Comparison of ENCODE assay signal across 8 cellular contexts in the genomic region with DNA sequence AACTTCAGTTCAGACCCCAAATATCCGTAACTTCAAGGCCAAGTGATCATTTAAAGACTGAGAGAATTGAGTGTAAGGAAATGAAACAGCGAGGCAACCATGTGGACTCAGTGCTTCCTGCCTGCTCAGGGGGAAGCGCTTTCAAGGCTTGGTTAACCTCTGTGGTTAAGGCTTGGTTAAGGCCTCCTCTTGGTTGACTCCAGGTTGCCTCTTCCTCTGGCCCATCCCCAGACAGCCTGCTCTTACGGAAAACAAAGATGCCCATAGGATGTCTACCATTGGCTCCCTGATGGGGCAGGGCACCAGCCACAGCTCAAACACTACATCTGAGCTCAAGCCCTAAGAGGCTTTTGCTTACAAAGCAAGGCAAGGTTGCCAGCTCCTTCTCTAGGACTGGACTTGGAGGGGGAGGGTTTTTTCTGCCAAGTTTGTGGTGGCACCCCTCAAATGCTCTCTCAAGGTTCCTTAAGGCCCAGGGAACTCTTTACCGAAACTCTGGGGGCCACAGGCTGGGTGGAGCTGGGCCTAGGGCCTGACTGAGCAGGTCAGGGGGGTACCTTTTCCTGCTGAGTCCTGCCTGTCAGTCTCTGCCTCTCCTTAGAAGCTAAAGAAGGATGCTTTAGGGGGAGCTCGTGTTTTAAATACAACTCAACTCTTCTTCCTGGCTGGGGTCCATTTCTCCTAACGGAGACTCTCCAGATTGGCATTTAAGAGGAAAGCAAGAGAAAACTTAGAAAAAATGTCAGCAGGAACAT. TPM values are rescaled to one million over a fixed set of nuclear protein-coding genes. Genes with fewer than 3 reads are reported as not detected.
DNase-seq lines count a peak whose midpoint lies in the region; ATAC-seq and TF ChIP-seq lines count a peak whose summit lies in the region.

No MANE protein-coding gene starts in this region.

- no peaks in the 10 kb centered on the region for H3K9me3 ChIP-seq in testis

- H3K9me3 Mint-ChIP-seq in activated CD8-positive, alpha-beta T cell treated with anti-CD3 and anti-CD28 coated beads, Interleukin-2, amount 10 ng/mL, durations not matched to agents 7 days and 5 days (ENCODE audit: insufficient read depth), result no peaks in the 10 kb centered on the region
- H3K9me3 Mint-ChIP-seq in nephron, result no peaks in the 10 kb centered on the region
- no peaks in the 10 kb centered on the region for H3K9me3 Mint-ChIP-seq in osteocyte (ENCODE audit: unreplicated experiment)

- H3K27ac ChIP-seq in testis, result no peak overlapping the region

- H3K4me3 ChIP-seq in testis, result no peak overlapping the region

- H3K36me3 ChIP-seq in testis (ENCODE audit: low read depth, missing control alignments), result no peaks in the 10 kb centered on the region

- peak; percentile 97 for ATAC-seq in GM19395 (IDR thresholded peaks at IDR 0.05; ENCODE audit: unreplicated experiment)
- peak; percentile 91 for ATAC-seq in HG03432 (IDR thresholded peaks at IDR 0.05; ENCODE audit: unreplicated experiment)
- ATAC-seq in activated CD8-positive, alpha-beta T cell treated with anti-CD3 and anti-CD28 coated beads, Interleukin-2, amount 10 ng/mL, durations not matched to agents 7 days and 5 days, result peak; percentile 95

- H3K36me3 Mint-ChIP-seq in activated CD8-positive, alpha-beta T cell treated with anti-CD3 and anti-CD28 coated beads, Interleukin-2, amount 10 ng/mL, durations not matched to agents 7 days and 5 days (ENCODE audit: low read depth), result no peaks in the 10 kb centered on the region
- H3K36me3 Mint-ChIP-seq in nephron (ENCODE audit: low read depth) (peaks cover 45% of the 10 kb centered on the region), osteocyte (ENCODE audit: unreplicated experiment) (no peaks in the 10 kb centered on the region)

- POLR2A ChIA-PET in activated CD8-positive, alpha-beta T cell treated with anti-CD3 and anti-CD28 coated beads, Interleukin-2, amount 10 ng/mL, durations not matched to agents 7 days and 5 days (lab: Charles Lee), result no interaction called here

- H3K4me1 ChIP-seq in testis, result peaks cover 5% of the 10 kb centered on the region

- H3K4me3 Mint-ChIP-seq in activated CD8-positive, alpha-beta T cell treated with anti-CD3 and anti-CD28 coated beads, Interleukin-2, amount 10 ng/mL, durations not matched to agents 7 days and 5 days, result peak overlapping the region; percentile 6
- no peak overlapping the region for H3K4me3 Mint-ChIP-seq in nephron
- H3K4me3 Mint-ChIP-seq in osteocyte (ENCODE audit: unreplicated experiment), result no peak overlapping the region

- H3K27me3 Mint-ChIP-seq in activated CD8-positive, alpha-beta T cell treated with anti-CD3 and anti-CD28 coated beads, Interleukin-2, amount 10 ng/mL, durations not matched to agents 7 days and 5 days (ENCODE audit: low read depth), result peaks cover 58% of the 10 kb centered on the region
- peaks cover 37% of the 10 kb centered on the region for H3K27me3 Mint-ChIP-seq in nephron (ENCODE audit: low read depth)
- peaks cover 9% of the 10 kb centered on the region for H3K27me3 Mint-ChIP-seq in osteocyte (ENCODE audit: unreplicated experiment)

- no peaks in the 10 kb centered on the region for H3K27me3 ChIP-seq in testis

- H3K4me1 Mint-ChIP-seq in activated CD8-positive, alpha-beta T cell treated with anti-CD3 and anti-CD28 coated beads, Interleukin-2, amount 10 ng/mL, durations not matched to agents 7 days and 5 days (ENCODE audit: low read depth), result peaks cover 33% of the 10 kb centered on the region
- peaks cover 57% of the 10 kb centered on the region for H3K4me1 Mint-ChIP-seq in nephron
- peaks cover 10% of the 10 kb centered on the region for H3K4me1 Mint-ChIP-seq in osteocyte (ENCODE audit: unreplicated experiment)

- CTCF ChIA-PET in activated CD8-positive, alpha-beta T cell treated with anti-CD3 and anti-CD28 coated beads, Interleukin-2, amount 10 ng/mL, durations not matched to agents 7 days and 5 days (lab: Charles Lee), result interaction anchor here (1.0 to 2.0 kb wide), 11 partner anchors 10 to 249 kb away, joined by 3 to 12 read pairs (median 4); partner anchors contain the start of genes ASB8 and TMEM106C

- DNase-seq in Ammon's horn (ENCODE audit: low spot score), result peak; percentile 22
- peak; percentile 90 for DNase-seq in activated CD8-positive, alpha-beta T cell treated with anti-CD3 and anti-CD28 coated beads, Interleukin-2, amount 10 ng/mL, durations not matched to agents 7 days and 5 days
- no peak for DNase-seq in osteocyte (ENCODE audit: extremely low spot score, unreplicated experiment)
- no peak for DNase-seq in testis
- DNase-seq in NCI-H128 (lab: John Stamatoyannopoulos, UW; ENCODE audit: unreplicated experiment), result no peak

- peak overlapping the region; percentile 72 for H3K27ac Mint-ChIP-seq in activated CD8-positive, alpha-beta T cell treated with anti-CD3 and anti-CD28 coated beads, Interleukin-2, amount 10 ng/mL, durations not matched to agents 7 days and 5 days
- peak overlapping the region; percentile 43 to 69 (median 68) for H3K27ac Mint-ChIP-seq in nephron
- H3K27ac Mint-ChIP-seq in osteocyte (ENCODE audit: unreplicated experiment), result no peak overlapping the region

- TF ChIP-seq CTCF in nephron (IDR thresholded peaks at IDR 0.05; ENCODE audit: unreplicated experiment in 3 of 3) (peak in 1 of 3 experiments; percentile 18), osteocyte (IDR thresholded peaks at IDR 0.05) (no peak), testis (IDR thresholded peaks at IDR 0.05) (no peak)

- intact Hi-C loops in testis (cut with DNase I; ENCODE audit: low total_unique reads), result no loop called here

- no peak for TF ChIP-seq POLR2A in testis (IDR thresholded peaks at IDR 0.05)

- WGBS in testis, 2 donors, result 89 to 91% methylated on average over 7 of the region's 7 CpGs

RNA-seq across cellular contexts. Expression of gene COL2A1, which starts 13.7 kb away (rescaled TPM):
- not detected for total RNA-seq in activated CD8-positive, alpha-beta T cell treated with anti-CD3 and anti-CD28 coated beads, Interleukin-2, amount 10 ng/mL, durations not matched to agents 7 days and 5 days
- 0.70 and 2.0 TPM in 2 replicates for total RNA-seq in osteocyte
- 1 to 10 TPM; 1.8 to 8.0 TPM for total RNA-seq in testis
- polyA plus RNA-seq in testis (ENCODE audit: insufficient read depth, low read depth, low replicate concordance), result 2.8 TPM

RNA-seq across cellular contexts. Expression of gene TMEM106C, which starts 27.1 kb away (rescaled TPM):
- total RNA-seq in activated CD8-positive, alpha-beta T cell treated with anti-CD3 and anti-CD28 coated beads, Interleukin-2, amount 10 ng/mL, durations not matched to agents 7 days and 5 days, result 100 to 1,000 TPM; 139 to 140 TPM
- total RNA-seq in osteocyte (53.2 and 60.9 TPM in 2 replicates), testis (10 to 100 TPM; 63.5 to 91.1 TPM)
- polyA plus RNA-seq in testis (ENCODE audit: insufficient read depth, low read depth, low replicate concordance), result 132 TPM

Comparison
In these comparisons a context has a peak if more than half of its experiments do, and no peak if none do; other contexts are left out.
1. DNase-seq: peak in Ammon's horn (single experiment) and activated CD8-positive, alpha-beta T cell treated with anti-CD3 and anti-CD28 coated beads, Interleukin-2, amount 10 ng/mL, durations not matched to agents 7 days and 5 days (single experiment); none in osteocyte (single experiment), testis (single experiment) and NCI-H128 (single experiment).
2. Peak in every context shown above with its lines, with median percentiles within 50 percentile points of each other: ATAC-seq.